Comparison of ENCODE assay signal across 1 cellular context in the genomic region with DNA sequence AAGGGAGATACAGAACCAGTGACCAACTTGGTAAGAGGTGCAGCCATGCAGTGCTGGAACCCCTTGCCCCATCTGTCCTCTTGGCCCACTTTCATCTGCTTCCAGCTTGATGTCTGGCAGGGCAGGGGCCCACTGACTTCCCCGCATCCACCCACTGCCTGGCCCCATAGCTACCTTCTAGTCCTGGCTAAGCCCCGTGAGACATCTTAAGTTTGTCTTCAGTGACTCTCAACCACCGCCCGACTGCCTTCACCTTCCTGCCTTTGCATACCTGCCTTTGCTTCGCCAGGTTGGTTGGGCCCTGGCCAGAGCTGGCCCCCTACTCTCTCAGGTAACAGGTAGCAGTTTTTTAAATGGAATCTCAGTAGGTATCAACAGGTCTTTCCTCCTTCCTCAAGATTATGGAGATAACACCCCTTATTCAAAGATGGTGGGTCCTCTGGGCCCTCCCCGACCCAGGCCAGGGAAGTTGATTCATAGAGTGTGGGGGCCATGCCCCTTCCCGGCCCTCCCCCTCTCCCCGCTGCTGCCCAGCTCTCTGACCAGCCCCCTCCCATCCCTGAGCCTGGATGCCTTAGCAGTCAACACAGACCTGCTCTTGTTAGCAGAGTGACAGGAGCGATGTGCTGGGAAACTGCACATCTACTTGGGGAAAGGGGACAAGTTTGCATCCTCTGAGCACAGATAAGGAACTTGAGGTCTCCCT.
TF ChIP-seq lines count a peak whose summit lies in the region.

No MANE protein-coding gene starts in this region.

TF ChIP-seq in HepG2, 621 proteins besides CTCF, POLR2A, EP300 and RAD21:
- no peak for TF ChIP-seq ZNF775 (CRISPR knock-in tag; IDR thresholded peaks at IDR 0.05; ENCODE audit: borderline replicate concordance)
- TF ChIP-seq, protein P1, sequence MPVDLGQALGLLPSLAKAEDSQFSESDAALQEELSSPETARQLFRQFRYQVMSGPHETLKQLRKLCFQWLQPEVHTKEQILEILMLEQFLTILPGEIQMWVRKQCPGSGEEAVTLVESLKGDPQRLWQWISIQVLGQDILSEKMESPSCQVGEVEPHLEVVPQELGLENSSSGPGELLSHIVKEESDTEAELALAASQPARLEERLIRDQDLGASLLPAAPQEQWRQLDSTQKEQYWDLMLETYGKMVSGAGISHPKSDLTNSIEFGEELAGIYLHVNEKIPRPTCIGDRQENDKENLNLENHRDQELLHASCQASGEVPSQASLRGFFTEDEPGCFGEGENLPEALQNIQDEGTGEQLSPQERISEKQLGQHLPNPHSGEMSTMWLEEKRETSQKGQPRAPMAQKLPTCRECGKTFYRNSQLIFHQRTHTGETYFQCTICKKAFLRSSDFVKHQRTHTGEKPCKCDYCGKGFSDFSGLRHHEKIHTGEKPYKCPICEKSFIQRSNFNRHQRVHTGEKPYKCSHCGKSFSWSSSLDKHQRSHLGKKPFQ (CRISPR knock-in tag; IDR thresholded peaks at IDR 0.05; ENCODE audit: insufficient replicate concordance), result no peak
